ENCODE assay signal across 7 cellular contexts in genomic region chr20:17431621-17432364, GRCh38.
DNase-seq lines count a peak whose midpoint lies in the region; ATAC-seq, FAIRE-seq and TF ChIP-seq lines count a peak whose summit lies in the region.

No MANE protein-coding gene starts in this region.

- no peak for TF ChIP-seq POLR2A in GM12892 (IDR thresholded peaks at IDR 0.05; ENCODE audit: low read depth, low read length)

- H3K27ac ChIP-seq in angular gyrus (ENCODE audit: low read depth, low read length) (peak overlapping the region; percentile 9), hepatocyte (no peak overlapping the region), smooth muscle cell (ENCODE audit: low read depth) (no peak overlapping the region)

- H3K4me3 ChIP-seq in hepatocyte (no peak overlapping the region), smooth muscle cell (no peak overlapping the region)

- no peak for ATAC-seq in HG03135 (IDR thresholded peaks at IDR 0.05; ENCODE audit: unreplicated experiment)

- in situ Hi-C loops in SK-MEL-5 (cut with HindIII; ENCODE audit: low pct_unique_long_range_greater_than_20kb, low sequenced_read_pairs) = loop anchor here (25.0 kb wide), 1 partner anchor 619 kb away; no protein-coding TSS in a partner anchor

- H3K36me3 ChIP-seq in hepatocyte (replicated peaks; ENCODE audit: insufficient read depth, low read depth) (no peaks in the 10 kb centered on the region), smooth muscle cell (ENCODE audit: low read depth) (no peaks in the 10 kb centered on the region)

- H3F3A ChIP-seq in smooth muscle cell (ENCODE audit: low read depth) = no peaks in the 10 kb centered on the region

- WGBS in hepatocyte (ENCODE audit: low lambda C conversion rate, missing lambda C conversion rate) = 38% methylated on average over 17 of the region's 17 CpGs
- WGBS in smooth muscle cell (ENCODE audit: low lambda C conversion rate) = 38% methylated on average over 17 of the region's 17 CpGs

- DNase-seq in GM12892 (ENCODE audit: insufficient read length) (peak; percentile 42), LoVo (ENCODE audit: low spot score) (peak; percentile 46), SK-MEL-5 (ENCODE audit: low read depth, low spot score) (peak; percentile 62), hepatocyte (ENCODE audit: low spot score) (peak; percentile 74), smooth muscle cell (lab: John Stamatoyannopoulos, UW; ENCODE audit: unreplicated experiment) (peak; percentile 8)

- H3K4me1 ChIP-seq in hepatocyte (ENCODE audit: insufficient read depth) = peaks cover 12% of the 10 kb centered on the region
- peaks cover 3% of the 10 kb centered on the region for H3K4me1 ChIP-seq in smooth muscle cell (ENCODE audit: low read depth)

- H3K79me2 ChIP-seq in hepatocyte = no peaks in the 10 kb centered on the region
- H3K79me2 ChIP-seq in smooth muscle cell (ENCODE audit: low read depth) = no peaks in the 10 kb centered on the region

- no peaks in the 10 kb centered on the region for H3K9me2 ChIP-seq in hepatocyte (replicated peaks; ENCODE audit: insufficient read depth)

- no peak overlapping the region for H3K4me2 ChIP-seq in hepatocyte
- no peak overlapping the region for H3K4me2 ChIP-seq in smooth muscle cell

- no peaks in the 10 kb centered on the region for H4K20me1 ChIP-seq in hepatocyte (ENCODE audit: insufficient read depth, poor library complexity, severe bottlenecking)
- H4K20me1 ChIP-seq in smooth muscle cell (ENCODE audit: low read depth) = no peaks in the 10 kb centered on the region

- no peak overlapping the region for H3K9ac ChIP-seq in smooth muscle cell (ENCODE audit: low read depth)

- H3K27me3 ChIP-seq in hepatocyte (no peaks in the 10 kb centered on the region), smooth muscle cell (ENCODE audit: low read depth) (peaks cover 7% of the 10 kb centered on the region)

- FAIRE-seq in GM12892 (lab: Jason Lieb, UNC) = peak; percentile 50

- peak; percentile 98 for TF ChIP-seq CTCF in hepatocyte (IDR thresholded peaks at IDR 0.05; ENCODE audit: poor library complexity)
- TF ChIP-seq CTCF in smooth muscle cell (IDR thresholded peaks at IDR 0.05; ENCODE audit: borderline replicate concordance, insufficient read depth, poor library complexity, severe bottlenecking) = peak; percentile 93

- H3K9me3 ChIP-seq in hepatocyte (ENCODE audit: low read depth) (no peaks in the 10 kb centered on the region), smooth muscle cell (replicated peaks; ENCODE audit: low read depth) (no peaks in the 10 kb centered on the region)

- H2AFZ ChIP-seq in hepatocyte (no peak overlapping the region), smooth muscle cell (ENCODE audit: low read depth) (no peak overlapping the region)

Comparison
In these comparisons a context has a peak if more than half of its experiments do, and no peak if none do; other contexts are left out.
1. DNase-seq: peak in every context shown above with its lines; median percentile 74 in hepatocyte; 62 in SK-MEL-5; 46 in LoVo; 42 in GM12892; 8 in smooth muscle cell.